ENCODE assay signal across 8 cellular contexts in the genomic region with DNA sequence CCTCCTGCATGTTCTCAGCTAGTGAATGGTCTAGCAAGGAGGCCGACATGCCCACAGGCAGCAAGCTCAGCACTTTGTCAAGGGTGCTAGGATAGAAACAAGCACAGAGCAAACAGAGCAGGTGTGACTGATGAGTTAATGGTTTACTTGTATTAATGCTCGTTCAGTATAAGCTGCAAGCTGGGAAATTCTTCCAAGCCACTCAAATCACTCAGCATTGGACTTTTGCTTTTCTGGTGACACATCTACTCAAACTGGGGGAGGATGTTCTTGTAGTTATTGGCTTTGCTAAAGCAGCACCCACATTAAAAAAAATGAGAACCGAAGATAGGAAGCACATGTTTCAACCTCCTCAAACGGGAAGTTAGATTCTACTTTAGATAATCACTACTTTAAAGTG. TPM values are rescaled to one million over a fixed set of nuclear protein-coding genes. Genes with fewer than 3 reads are reported as not detected.
DNase-seq lines count a peak whose midpoint lies in the region; ATAC-seq and TF ChIP-seq lines count a peak whose summit lies in the region.

No MANE protein-coding gene starts in this region.

- peaks cover 31% of the 10 kb centered on the region for H3K4me1 Mint-ChIP-seq in mesothelial cell of epicardium

- WGBS in neuronal stem cell (ENCODE audit: extremely low coverage in 2 of 2, insufficient read length in 2 of 2, insufficient replicate concordance in 1 of 2), 2 donors = no CpG with 5 or more reads among the region's 4 CpGs

- no peak overlapping the region for H3K4me2 ChIP-seq in neuronal stem cell (ENCODE audit: insufficient read depth, low read length, poor library complexity, severe bottlenecking)

- no peak overlapping the region for H3K4me3 Mint-ChIP-seq in mesothelial cell of epicardium

- H4K91ac ChIP-seq in neuronal stem cell (ENCODE audit: low read depth, low read length, poor library complexity) = no peak overlapping the region

- no peak overlapping the region for H3K14ac ChIP-seq in neuronal stem cell (ENCODE audit: low read length)

- H3K36me3 Mint-ChIP-seq in mesothelial cell of epicardium = no peaks in the 10 kb centered on the region

- TF ChIP-seq POLR2A in NB4 (IDR thresholded peaks at IDR 0.05; ENCODE audit: extremely low read depth, insufficient read length) = no peak

- DNase-seq in SIG-M5 treated with dmso at 0.1 percent for 504 hours (lab: John Stamatoyannopoulos, UW; ENCODE audit: unreplicated experiment) (peak; percentile 47), SIG-M5 (lab: John Stamatoyannopoulos, UW) (no peak), NB4 (ENCODE audit: low read depth) (peak; percentile 79), lower lobe of right lung (no peak), neuronal stem cell (ENCODE audit: low spot score) (no peak), NCI-H2081 treated with DMSO at 0.1 percent for 48 hours (lab: John Stamatoyannopoulos, UW) (no peak), mesothelial cell of epicardium (ENCODE audit: low spot score in 2 of 2, unreplicated experiment in 2 of 2) (no peak)

- H3K9me3 ChIP-seq in lower lobe of right lung (no peaks in the 10 kb centered on the region), neuronal stem cell (replicated peaks in 1 of 2; ENCODE audit: control insufficient read depth in 2 of 2, insufficient read depth in 1 of 2, low read depth in 1 of 2, low read length in 2 of 2) (no peaks in the 10 kb centered on the region)

- no peaks in the 10 kb centered on the region for H3K9me3 Mint-ChIP-seq in mesothelial cell of epicardium

- TF ChIP-seq CTCF in NB4 (IDR thresholded peaks at IDR 0.05; ENCODE audit: low read depth, low read length) (no peak), lower lobe of right lung (IDR thresholded peaks at IDR 0.05) (no peak), mesothelial cell of epicardium (IDR thresholded peaks at IDR 0.05; ENCODE audit: unreplicated experiment) (no peak)

- H3K27ac ChIP-seq in lower lobe of right lung (peak overlapping the region; percentile 71), neuronal stem cell (replicated peaks; ENCODE audit: low read length) (no peak overlapping the region)

- no peaks in the 10 kb centered on the region for H3K36me3 ChIP-seq in lower lobe of right lung
- no peaks in the 10 kb centered on the region for H3K36me3 ChIP-seq in neuronal stem cell (replicated peaks in 1 of 2; ENCODE audit: control insufficient read depth in 2 of 2, insufficient read depth in 2 of 2, low read length in 2 of 2)

- H4K8ac ChIP-seq in neuronal stem cell (ENCODE audit: low read depth, low read length) = no peak overlapping the region

- H3K23ac ChIP-seq in neuronal stem cell (ENCODE audit: low read depth, low read length, poor library complexity) = no peak overlapping the region

- H3K79me1 ChIP-seq in neuronal stem cell (ENCODE audit: low read depth, low read length) = no peaks in the 10 kb centered on the region

- no peak overlapping the region for H2AK5ac ChIP-seq in neuronal stem cell (ENCODE audit: low read depth, low read length)

- H3K27me3 ChIP-seq in lower lobe of right lung (ENCODE audit: low read depth) (no peaks in the 10 kb centered on the region), neuronal stem cell (ENCODE audit: control insufficient read depth in 3 of 3, insufficient read depth in 3 of 3, low read depth in 1 of 3, low read length in 3 of 3) (no peaks in the 10 kb centered on the region)

- no peak overlapping the region for H3K9ac ChIP-seq in neuronal stem cell (ENCODE audit: low read depth, low read length, poor library complexity)

- ATAC-seq in HG02678 (IDR thresholded peaks at IDR 0.05; ENCODE audit: unreplicated experiment) = peak; percentile 78
- ATAC-seq in lower lobe of right lung = peak; percentile 80 to 86

- peaks cover 5% of the 10 kb centered on the region for H3K27me3 Mint-ChIP-seq in mesothelial cell of epicardium (ENCODE audit: low read depth)

- no peak overlapping the region for H3K4ac ChIP-seq in neuronal stem cell (ENCODE audit: low read length)

- H3K4me1 ChIP-seq in lower lobe of right lung (peaks cover 81% of the 10 kb centered on the region), neuronal stem cell (ENCODE audit: control insufficient read depth in 2 of 2, insufficient read depth in 1 of 2, low read depth in 1 of 2, low read length in 2 of 2) (peaks cover 21 to 30% of the 10 kb centered on the region in 2 donors)

- H3K27ac Mint-ChIP-seq in mesothelial cell of epicardium = no peak overlapping the region

- H3K4me3 ChIP-seq in NB4 (ENCODE audit: low read depth, low read length) (no peak overlapping the region), lower lobe of right lung (no peak overlapping the region), neuronal stem cell (ENCODE audit: low read length in 2 of 2) (no peak overlapping the region)

- H2AFZ ChIP-seq in neuronal stem cell (ENCODE audit: low read length) = no peak overlapping the region

- H2BK5ac ChIP-seq in neuronal stem cell (ENCODE audit: low read length) = no peak overlapping the region

- H2BK12ac ChIP-seq in neuronal stem cell (ENCODE audit: low read length) = no peak overlapping the region

- H3K18ac ChIP-seq in neuronal stem cell (ENCODE audit: low read length) = no peak overlapping the region

- no peak overlapping the region for H2BK120ac ChIP-seq in neuronal stem cell (ENCODE audit: low read depth, low read length)

- no peak overlapping the region for H2BK15ac ChIP-seq in neuronal stem cell (ENCODE audit: low read length)

- intact Hi-C loops in lower lobe of right lung (cut with DNase I) = no loop called here

RNA-seq across cellular contexts. Expression of a gene that starts 43.1 kb away (rescaled TPM):
- total RNA-seq in lower lobe of right lung (127 TPM), mesothelial cell of epicardium (25.5 to 28.6 TPM (median 27.4 TPM) in 3 replicates)
- 6.2 TPM for polyA plus RNA-seq in neuronal stem cell (2013, experiment 1 of 2)
- 6.4 TPM for polyA plus RNA-seq in neuronal stem cell (2013, experiment 2 of 2)

Comparison
In these comparisons a context has a peak if more than half of its experiments do, and no peak if none do; other contexts are left out.
1. DNase-seq: peak in SIG-M5 treated with dmso at 0.1 percent for 504 hours (single experiment) and NB4 (single experiment); none in SIG-M5 (single experiment), lower lobe of right lung (single experiment), neuronal stem cell (single experiment), NCI-H2081 treated with DMSO at 0.1 percent for 48 hours (single experiment) and mesothelial cell of epicardium (0 of 2).